24 cellular contexts compared by ENCODE assay signal in the genomic region with DNA sequence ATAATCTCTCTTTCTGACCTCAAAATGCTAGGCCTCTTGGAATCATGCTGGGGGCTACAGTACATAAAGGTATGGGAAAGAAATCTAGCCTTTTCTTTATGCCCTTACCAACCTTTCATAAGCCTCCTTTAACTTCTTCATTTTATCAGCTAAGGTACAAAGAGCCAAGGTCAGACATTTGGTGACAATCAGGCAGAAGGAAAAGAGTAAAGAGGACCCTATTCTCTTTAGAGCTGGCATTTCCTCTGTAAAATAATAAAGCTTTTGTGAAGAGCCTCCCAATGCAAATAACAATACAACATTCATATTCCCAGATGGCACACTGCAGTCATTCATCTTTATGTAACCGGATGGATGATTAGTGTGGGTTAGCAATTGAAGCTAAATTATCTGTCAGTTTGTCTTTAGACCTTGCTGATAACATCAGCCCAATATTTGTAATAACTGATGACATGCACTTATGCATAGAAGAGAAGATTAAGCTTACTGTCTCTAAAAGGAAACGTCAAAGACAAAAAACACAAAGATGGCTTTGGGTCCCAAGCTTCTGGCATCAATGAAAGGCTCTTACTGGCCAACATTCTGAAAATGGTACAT.
DNase-seq lines count a peak whose midpoint lies in the region; ATAC-seq lines count a peak whose summit lies in the region.
"Had no signal": no experiment of that assay in that cellular context is flagged by ENCODE, and none has a peak within 500 bp of the region (broad histone marks: within the 10 kb centered on the region; RNA-seq: fewer than 3 reads in every experiment).

No MANE protein-coding gene starts in this region.

- CTCF ChIA-PET in activated CD4-positive, alpha-beta memory T cell treated with anti-CD3 and anti-CD28 coated beads for 36 hours (lab: Charles Lee): no interaction called here

- no peak for ATAC-seq in GM18868 (IDR thresholded peaks at IDR 0.05; ENCODE audit: unreplicated experiment)
- ATAC-seq: gastrocnemius medialis; left lobe of liver; stimulated activated memory B cell treated with anti-CD40 and anti-IgM and Interleukin-4, amounts not matched to agents 10 μg/mL and 1 μg/mL and 100 μg/mL, for 72 hours; T-cell had no signal

- no peak overlapping the region for H3K27ac Mint-ChIP-seq in activated CD4-positive, alpha-beta memory T cell treated with anti-CD3 and anti-CD28 coated beads for 36 hours
- H3K27ac Mint-ChIP-seq: activated CD4-positive, alpha-beta T cell treated with anti-CD3 and anti-CD28 coated beads, Interleukin-2, amount 10 ng/mL, durations not matched to agents 24 days and 14 days; activated naive CD8-positive, alpha-beta T cell treated with anti-CD3 and anti-CD28 coated beads for 36 hours; naive B cell; stimulated activated memory B cell treated with anti-CD40 and anti-IgM and Interleukin-4, amounts not matched to agents 10 μg/mL and 1 μg/mL and 100 μg/mL, for 72 hours; T-cell had no signal

- no peaks in the 10 kb centered on the region for H3K4me1 Mint-ChIP-seq in activated CD4-positive, alpha-beta memory T cell treated with anti-CD3 and anti-CD28 coated beads for 36 hours (ENCODE audit: low read depth)
- H3K4me1 Mint-ChIP-seq: activated CD4-positive, alpha-beta T cell treated with anti-CD3 and anti-CD28 coated beads, Interleukin-2, amount 10 ng/mL, durations not matched to agents 24 days and 14 days; activated naive CD8-positive, alpha-beta T cell treated with anti-CD3 and anti-CD28 coated beads for 36 hours; naive B cell; stimulated activated memory B cell treated with anti-CD40 and anti-IgM and Interleukin-4, amounts not matched to agents 10 μg/mL and 1 μg/mL and 100 μg/mL, for 72 hours; T-cell had no signal

- DNase-seq in Ammon's horn (ENCODE audit: low spot score): peak; percentile 29
- DNase-seq in NCI-H146 (lab: John Stamatoyannopoulos, UW): peak; percentile 83
- peak; percentile 93 for DNase-seq in SK-MEL-5 (ENCODE audit: low read depth, low spot score)
- peak; percentile 33 for DNase-seq in midbrain (lab: John Stamatoyannopoulos, UW)
- DNase-seq in GM03348 (ENCODE audit: low spot score): no peak
- DNase-seq in HUDEP-2 (lab: John Stamatoyannopoulos, UW; ENCODE audit: unreplicated experiment in 76 of 76): no peak
- no peak for DNase-seq in activated CD4-positive, alpha-beta memory T cell treated with anti-CD3 and anti-CD28 coated beads for 36 hours
- DNase-seq: activated CD4-positive, alpha-beta T cell treated with anti-CD3 and anti-CD28 coated beads, Interleukin-2, amount 10 ng/mL, durations not matched to agents 24 days and 14 days; activated gamma-delta T cell; activated naive CD8-positive, alpha-beta T cell treated with anti-CD3 and anti-CD28 coated beads for 36 hours; C1 segment of cervical spinal cord; Caco-2; gastrocnemius medialis; Karpas-422; naive B cell; NCI-H1436; NCI-H524 treated with DMSO at 0.1 percent for 48 hours; Peyer's patch; T-cell; upper lobe of left lung; WERI-Rb-1 had no signal

- intact Hi-C loops in activated CD4-positive, alpha-beta memory T cell treated with anti-CD3 and anti-CD28 coated beads for 36 hours (cut with micrococcal nuclease): no loop called here

- no peaks in the 10 kb centered on the region for H3K27me3 Mint-ChIP-seq in activated CD4-positive, alpha-beta memory T cell treated with anti-CD3 and anti-CD28 coated beads for 36 hours
- H3K27me3 Mint-ChIP-seq: activated naive CD8-positive, alpha-beta T cell treated with anti-CD3 and anti-CD28 coated beads for 36 hours; naive B cell; stimulated activated memory B cell treated with anti-CD40 and anti-IgM and Interleukin-4, amounts not matched to agents 10 μg/mL and 1 μg/mL and 100 μg/mL, for 72 hours; T-cell had no signal

- H3K36me3 Mint-ChIP-seq in activated CD4-positive, alpha-beta memory T cell treated with anti-CD3 and anti-CD28 coated beads for 36 hours: no peaks in the 10 kb centered on the region
- H3K36me3 Mint-ChIP-seq: activated naive CD8-positive, alpha-beta T cell treated with anti-CD3 and anti-CD28 coated beads for 36 hours; naive B cell; stimulated activated memory B cell treated with anti-CD40 and anti-IgM and Interleukin-4, amounts not matched to agents 10 μg/mL and 1 μg/mL and 100 μg/mL, for 72 hours; T-cell had no signal

- no peaks in the 10 kb centered on the region for H3K9me3 Mint-ChIP-seq in activated CD4-positive, alpha-beta memory T cell treated with anti-CD3 and anti-CD28 coated beads for 36 hours
- H3K9me3 Mint-ChIP-seq: activated CD4-positive, alpha-beta T cell treated with anti-CD3 and anti-CD28 coated beads, Interleukin-2, amount 10 ng/mL, durations not matched to agents 24 days and 14 days; activated naive CD8-positive, alpha-beta T cell treated with anti-CD3 and anti-CD28 coated beads for 36 hours; stimulated activated memory B cell treated with anti-CD40 and anti-IgM and Interleukin-4, amounts not matched to agents 10 μg/mL and 1 μg/mL and 100 μg/mL, for 72 hours; T-cell had no signal

- POLR2A ChIA-PET in activated CD4-positive, alpha-beta memory T cell treated with anti-CD3 and anti-CD28 coated beads for 36 hours (lab: Charles Lee): no interaction called here

- H3K4me3 Mint-ChIP-seq in activated CD4-positive, alpha-beta memory T cell treated with anti-CD3 and anti-CD28 coated beads for 36 hours: no peak overlapping the region
- H3K4me3 Mint-ChIP-seq: activated CD4-positive, alpha-beta T cell treated with anti-CD3 and anti-CD28 coated beads, Interleukin-2, amount 10 ng/mL, durations not matched to agents 24 days and 14 days; activated naive CD8-positive, alpha-beta T cell treated with anti-CD3 and anti-CD28 coated beads for 36 hours; naive B cell; stimulated activated memory B cell treated with anti-CD40 and anti-IgM and Interleukin-4, amounts not matched to agents 10 μg/mL and 1 μg/mL and 100 μg/mL, for 72 hours; T-cell had no signal

- in situ Hi-C loops in SK-MEL-5 (cut with HindIII; ENCODE audit: low pct_unique_long_range_greater_than_20kb, low sequenced_read_pairs): no loop called here

Comparison
In these comparisons a context has a peak if more than half of its experiments do, and no peak if none do; other contexts are left out.
1. DNase-seq: peak in Ammon's horn (single experiment), NCI-H146 (single experiment), SK-MEL-5 (single experiment) and midbrain (single experiment); none in GM03348 (single experiment), HUDEP-2 (0 of 76) and activated CD4-positive, alpha-beta memory T cell treated with anti-CD3 and anti-CD28 coated beads for 36 hours (single experiment).